ENCODE assay signal across 12 cellular contexts in the genomic region with DNA sequence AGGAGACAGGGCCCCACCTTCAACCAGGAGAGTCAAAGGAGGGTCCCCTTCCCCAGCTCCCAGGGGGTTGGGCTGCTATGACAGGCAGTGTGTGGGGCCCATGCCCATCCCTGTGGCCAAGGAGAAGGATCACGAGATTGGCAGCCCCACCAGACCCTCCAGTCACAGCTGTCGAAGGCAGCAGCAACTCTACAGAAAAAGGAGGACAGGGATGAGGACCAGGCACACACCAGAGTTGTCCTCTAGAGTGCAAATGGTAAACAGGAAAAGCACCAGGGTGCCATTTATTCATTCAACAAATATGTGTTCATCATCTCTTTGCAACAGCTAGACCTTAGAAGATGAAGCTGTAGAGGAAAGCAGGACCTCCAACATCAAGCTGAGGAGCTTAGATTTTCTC. TPM values are rescaled to one million over a fixed set of nuclear protein-coding genes. Genes with fewer than 3 reads are reported as not detected.
"Had no signal": no experiment of that assay in that cellular context is flagged by ENCODE, and none has a peak within 500 bp of the region (broad histone marks: within the 10 kb centered on the region; RNA-seq: fewer than 3 reads in every experiment).

No MANE protein-coding gene starts in this region.

- H3K4me3 ChIP-seq: GM23248, HAP-1 had no signal

- H3K36me3 ChIP-seq: HAP-1 had no signal

- H3K9ac ChIP-seq: GM23248 had no signal

- ATAC-seq: HCT116, HepG2 had no signal

- H3K4me3 Mint-ChIP-seq: HFFc6, IgD-negative memory B cell had no signal

- H3K27ac ChIP-seq: GM23248, HL-60 had no signal

- H3K36me3 Mint-ChIP-seq: IgD-negative memory B cell had no signal

- H3K9me3 ChIP-seq: HAP-1 had no signal

- H2AFZ ChIP-seq: GM23248 had no signal

- DNase-seq: GM23248, GOT3, H7, HFFc6, KBM-7 had no signal

- H3K9me3 Mint-ChIP-seq: HFFc6, IgD-negative memory B cell had no signal

- H3K27ac Mint-ChIP-seq: HFFc6 had no signal

RNA-seq across cellular contexts. Expression of a gene that starts 4.1 kb away (rescaled TPM):
- total RNA-seq: GM23248, H4, H7, HepG2, HFFc6, HT1080 had no signal
- polyA plus RNA-seq: GM23248, HepG2, IgD-negative memory B cell had no signal

RNA-seq across cellular contexts. Expression of a gene that starts 6.0 kb away (rescaled TPM):
- total RNA-seq: GM23248, H4, H7, HepG2, HFFc6, HT1080 had no signal
- polyA plus RNA-seq: GM23248, HepG2, IgD-negative memory B cell had no signal

RNA-seq across cellular contexts. Expression of a gene that starts 22.2 kb away (rescaled TPM):
- total RNA-seq: GM23248, HepG2 had no signal
- polyA plus RNA-seq: GM23248, IgD-negative memory B cell had no signal

RNA-seq across cellular contexts. Expression of a gene that starts 31.1 kb away (rescaled TPM):
- total RNA-seq: GM23248, H4, HepG2, HFFc6, HT1080 had no signal
- polyA plus RNA-seq: GM23248, HepG2, IgD-negative memory B cell had no signal
